In genomic region chr4:155722816-155723499, GRCh38 we compare ENCODE assay signal across 15 cellular contexts. TPM values are rescaled to one million over a fixed set of nuclear protein-coding genes. Genes with fewer than 3 reads are reported as not detected.
DNase-seq lines count a peak whose midpoint lies in the region; TF ChIP-seq lines count a peak whose summit lies in the region.
"Had no signal": no experiment of that assay in that cellular context is flagged by ENCODE, and none has a peak within 500 bp of the region (broad histone marks: within the 10 kb centered on the region; RNA-seq: fewer than 3 reads in every experiment).

No MANE protein-coding gene starts in this region.

- BruUV-seq in Calu3 (replicated peaks; lab: Mats Ljungman, UMichigan): no TSS peak

- no peaks in the 10 kb centered on the region for H3K27me3 Mint-ChIP-seq in Calu3 (ENCODE audit: unreplicated experiment)

- H3K27ac Mint-ChIP-seq in Calu3 (ENCODE audit: unreplicated experiment): peak overlapping the region; percentile 85

- peaks cover 25% of the 10 kb centered on the region for H3K36me3 Mint-ChIP-seq in Calu3 (ENCODE audit: insufficient read depth, unreplicated experiment)

- CTCF ChIA-PET in Calu3 (lab: Charles Lee): no interaction called here

- no peak for TF ChIP-seq CTCF in Calu3 (IDR thresholded peaks at IDR 0.05; ENCODE audit: unreplicated experiment)
- TF ChIP-seq CTCF in fibroblast of mammary gland (conservative IDR thresholded peaks at IDR 0.05; ENCODE audit: control insufficient read depth, insufficient read depth, low read depth, low read length): no peak

- DNase-seq in Calu3 (peak; percentile 73), LHCN-M2 (ENCODE audit: low read depth) (peak; percentile 11), fibroblast of mammary gland (ENCODE audit: low read depth) (peak; percentile 95), renal cortical epithelial cell (ENCODE audit: low read depth) (peak; percentile 95), DMS 273 treated with DMSO at 0.1 percent for 48 hours (lab: John Stamatoyannopoulos, UW) (no peak), ecto neural progenitor cell (ENCODE audit: low spot score) (no peak), KG1 (lab: John Stamatoyannopoulos, UW) (no peak)
- DNase-seq: anterior cingulate cortex; DMS79 treated with DMSO at 0.1 percent for 48 hours; kidney; NCI-H1092 treated with DMSO at 0.1 percent for 48 hours; stimulated activated CD4-positive, alpha-beta T cell treated with anti-CD3 and anti-CD28 coated beads, Interleukin-4, amount 100 ng/mL, for 4 hours; testis; WERI-Rb-1 had no signal

- no peak overlapping the region for H3K4me3 ChIP-seq in fibroblast of mammary gland (ENCODE audit: control insufficient read depth, low read depth, low read length)
- H3K4me3 ChIP-seq: testis had no signal

- H3K4me3 Mint-ChIP-seq in Calu3 (ENCODE audit: low read depth, unreplicated experiment): peak overlapping the region; percentile 47

- intact Hi-C loops in Calu3 (cut with micrococcal nuclease; ENCODE audit: unreplicated experiment): no loop called here

- H3K9me3 Mint-ChIP-seq in Calu3 (ENCODE audit: low read depth, unreplicated experiment): peaks cover 3% of the 10 kb centered on the region

- peaks cover 52% of the 10 kb centered on the region for H3K4me1 Mint-ChIP-seq in Calu3 (ENCODE audit: low read depth, unreplicated experiment)

RNA-seq across cellular contexts. Expression of gene GUCY1B1, which starts 35.9 kb away (rescaled TPM):
- total RNA-seq in Calu3 (2022) (19.3 TPM in 2 replicates), LHCN-M2 (2014; rRNA removed) (2.3 and 3.4 TPM in 2 replicates), renal cortical epithelial cell (8.2 and 54.1 TPM in 2 replicates)
- polyA plus RNA-seq in LHCN-M2 (2012): 1.4 TPM

RNA-seq across cellular contexts. Expression of gene GUCY1A1, which starts 56.3 kb away (rescaled TPM):
- total RNA-seq in Calu3 (2022): 19.0 and 23.6 TPM in 2 replicates
- not detected in 2 replicates for total RNA-seq in LHCN-M2 (2014; rRNA removed)
- polyA plus RNA-seq in LHCN-M2 (2012): 0.06 TPM
- total RNA-seq in renal cortical epithelial cell: 6.8 and 59.1 TPM in 2 replicates
- total RNA-seq: RPMI7951 had no signal

Comparison
In these comparisons a context has a peak if more than half of its experiments do, and no peak if none do; other contexts are left out.
1. DNase-seq: peak in Calu3 (single experiment), LHCN-M2 (single experiment), fibroblast of mammary gland (single experiment) and renal cortical epithelial cell (single experiment); none in DMS 273 treated with DMSO at 0.1 percent for 48 hours (single experiment), ecto neural progenitor cell (single experiment) and KG1 (single experiment).